ENCODE assay signal across 17 cellular contexts in genomic region chr11:72971211-72971610, GRCh38.
A peak's percentile ranks its signal among the peaks of the same experiment; 100 is the strongest.
DNase-seq lines count a peak whose midpoint lies in the region; ATAC-seq, FAIRE-seq and TF ChIP-seq lines count a peak whose summit lies in the region.
"Had no signal": no experiment of that assay in that cellular context is flagged by ENCODE, and none has a peak within 500 bp of the region (broad histone marks: within the 10 kb centered on the region; RNA-seq: fewer than 3 reads in every experiment).

No MANE protein-coding gene starts in this region.

- H3K4me3 ChIP-seq in GM12878 (no peak overlapping the region), esophagus muscularis mucosa (no peak overlapping the region), trophoblast cell (ENCODE audit: low read depth, low read length) (no peak overlapping the region)
- H3K4me3 ChIP-seq: SK-N-MC had no signal

- no peak overlapping the region for H3K9ac ChIP-seq in GM12878 (ENCODE audit: control insufficient read depth, insufficient read depth, low read length)
- H3K9ac ChIP-seq in trophoblast cell (ENCODE audit: low read length) = no peak overlapping the region

- H3K27me3 Mint-ChIP-seq in natural killer cell treated with Interleukin-12 subunit alpha and Interleukin-12 subunit beta and Interleukin-15 and Interleukin-18, amount 100 ng/mL, for 72 hours = no peaks in the 10 kb centered on the region
- H3K27me3 Mint-ChIP-seq in natural killer cell (ENCODE audit: low read depth in 2 of 2) (no peaks in the 10 kb centered on the region), nephron progenitor cell (ENCODE audit: low read depth, poor library complexity) (no peaks in the 10 kb centered on the region)

- no peaks in the 10 kb centered on the region for H3K79me1 ChIP-seq in trophoblast cell (ENCODE audit: low read length)

- H2BK120ac ChIP-seq in trophoblast cell (ENCODE audit: insufficient read depth, low read length, poor library complexity) = no peak overlapping the region

- DNase-seq in natural killer cell treated with Interleukin-12 subunit alpha and Interleukin-12 subunit beta and Interleukin-15 and Interleukin-18, amount 100 ng/mL, for 72 hours (ENCODE audit: low spot score) = no peak
- no peak for DNase-seq in natural killer cell
- DNase-seq in GM12878 (ENCODE audit: low read depth, low spot score) = no peak
- DNase-seq in nephron progenitor cell = no peak
- DNase-seq in esophagus muscularis mucosa (ENCODE audit: extremely low spot score) = no peak
- DNase-seq in trophoblast cell = no peak
- DNase-seq: COR-L47, EL, NCI-H1436, NCI-H2029, NCI-H2171, Right ventricle myocardium superior had no signal

- no peak overlapping the region for H2AK5ac ChIP-seq in trophoblast cell (ENCODE audit: low read length)

- no peak overlapping the region for H3K4ac ChIP-seq in trophoblast cell (ENCODE audit: low read depth, low read length)

- H3K4me1 ChIP-seq in GM12878 (ENCODE audit: control insufficient read depth, insufficient read depth, low read length) (peaks cover 33% of the 10 kb centered on the region), esophagus muscularis mucosa (peaks cover 0 to 15% (median 0%) of the 10 kb centered on the region in 4 donors), trophoblast cell (ENCODE audit: control insufficient read depth in 1 of 2, insufficient read depth in 2 of 2, low read length in 2 of 2) (no peaks in the 10 kb centered on the region)

- H2AFZ ChIP-seq in GM12878 (ENCODE audit: control insufficient read depth, low read depth, low read length) (no peak overlapping the region), trophoblast cell (ENCODE audit: insufficient read depth, low read length, poor library complexity) (no peak overlapping the region)

- H2BK5ac ChIP-seq in trophoblast cell (ENCODE audit: low read depth, low read length, poor library complexity) = no peak overlapping the region

- no peak overlapping the region for H4K91ac ChIP-seq in trophoblast cell (ENCODE audit: low read depth, low read length)

- H3K27me3 ChIP-seq in GM12878 (replicated peaks in 1 of 2; ENCODE audit: control insufficient read depth in 2 of 2, insufficient read depth in 2 of 2, low read length in 1 of 2) = no peaks in the 10 kb centered on the region
- H3K27me3 ChIP-seq in esophagus muscularis mucosa = no peaks in the 10 kb centered on the region
- H3K27me3 ChIP-seq in trophoblast cell (ENCODE audit: insufficient read depth, low read length) = no peaks in the 10 kb centered on the region

- peak overlapping the region; percentile 92 to 95 for H3K27ac Mint-ChIP-seq in natural killer cell treated with Interleukin-12 subunit alpha and Interleukin-12 subunit beta and Interleukin-15 and Interleukin-18, amount 100 ng/mL, for 72 hours
- no peak overlapping the region for H3K27ac Mint-ChIP-seq in natural killer cell
- peak overlapping the region; percentile 3 for H3K27ac Mint-ChIP-seq in nephron progenitor cell

- CTCF ChIA-PET in GM12878 (lab: Yijun Ruan, JAX) = interaction anchor here (1.4 to 2.4 kb wide), 2 partner anchors 10 to 77 kb away, joined by 4 to 12 read pairs; no protein-coding TSS in a partner anchor

- H3K23ac ChIP-seq in trophoblast cell (ENCODE audit: low read length) = no peak overlapping the region

- H3K9me3 ChIP-seq in GM12878 (replicated peaks; ENCODE audit: control insufficient read depth, insufficient read depth, low read length) (peaks cover 9% of the 10 kb centered on the region), esophagus muscularis mucosa (no peaks in the 10 kb centered on the region), trophoblast cell (ENCODE audit: insufficient read depth, low read depth, low read length) (no peaks in the 10 kb centered on the region)

- TF ChIP-seq CTCF in natural killer cell (IDR thresholded peaks at IDR 0.05) = no peak
- TF ChIP-seq CTCF in GM12878 (IDR thresholded peaks at IDR 0.05 in 2 of 3, conservative IDR thresholded peaks at IDR 0.05 in 1 of 3; ENCODE audit: control insufficient read depth in 2 of 3, extremely low read depth in 1 of 3, insufficient read depth in 1 of 3, low read depth in 3 of 3, low read length in 3 of 3) = no peak
- no peak for TF ChIP-seq CTCF in nephron progenitor cell (IDR thresholded peaks at IDR 0.05)
- no peak for TF ChIP-seq CTCF in esophagus muscularis mucosa (IDR thresholded peaks at IDR 0.05)

- peaks cover 73 to 83% of the 10 kb centered on the region in 2 donors for H3K4me1 Mint-ChIP-seq in natural killer cell treated with Interleukin-12 subunit alpha and Interleukin-12 subunit beta and Interleukin-15 and Interleukin-18, amount 100 ng/mL, for 72 hours (ENCODE audit: low read depth in 2 of 2)
- H3K4me1 Mint-ChIP-seq in natural killer cell (peaks cover 26 to 40% of the 10 kb centered on the region in 2 donors), nephron progenitor cell (peaks cover 5% of the 10 kb centered on the region)

- peaks cover 22% of the 10 kb centered on the region for H3K79me2 ChIP-seq in GM12878 (ENCODE audit: control insufficient read depth, insufficient read depth, low read length)
- H3K79me2 ChIP-seq in trophoblast cell (ENCODE audit: control insufficient read depth, insufficient read depth, low read length, poor library complexity) = no peaks in the 10 kb centered on the region

- SMC1A ChIA-PET in GM12878 (lab: Charles Lee; ENCODE audit: uncharacterized antibody, unreplicated experiment) = interaction anchor here (1.0 to 3.4 kb wide), 4 partner anchors 10 to 116 kb away, joined by 3 to 24 read pairs (median 4); no protein-coding TSS in a partner anchor

- H3K14ac ChIP-seq in trophoblast cell (ENCODE audit: low read length) = no peak overlapping the region

- H3K36me3 ChIP-seq in GM12878 (ENCODE audit: control insufficient read depth in 2 of 2, insufficient read depth in 2 of 2, low read length in 1 of 2) = peaks cover 2 to 12% of the 10 kb centered on the region in 2 experiments; a peak in 3 of 4 replicates
- peaks cover 0 to 7% (median 0%) of the 10 kb centered on the region in 4 donors for H3K36me3 ChIP-seq in esophagus muscularis mucosa
- H3K36me3 ChIP-seq in trophoblast cell (ENCODE audit: control insufficient read depth in 1 of 2, insufficient read depth in 2 of 2, low read length in 2 of 2) = peaks cover 0 to under 1% of the 10 kb centered on the region in 2 experiments

- H3K36me3 Mint-ChIP-seq in natural killer cell treated with Interleukin-12 subunit alpha and Interleukin-12 subunit beta and Interleukin-15 and Interleukin-18, amount 100 ng/mL, for 72 hours = peaks cover 31% of the 10 kb centered on the region
- no peaks in the 10 kb centered on the region for H3K36me3 Mint-ChIP-seq in natural killer cell
- H3K36me3 Mint-ChIP-seq in nephron progenitor cell (ENCODE audit: low read depth) = peaks cover 48% of the 10 kb centered on the region

- H3K4me2 ChIP-seq in GM12878 (ENCODE audit: control insufficient read depth, insufficient read depth) = peak overlapping the region; percentile 68; the same call in 1 of the 2 replicates
- H3K4me2 ChIP-seq in trophoblast cell (ENCODE audit: low read length) = no peak overlapping the region

- ATAC-seq in natural killer cell treated with Interleukin-12 subunit alpha and Interleukin-12 subunit beta and Interleukin-15 and Interleukin-18, amount 100 ng/mL, for 72 hours = no peak
- no peak for ATAC-seq in natural killer cell
- no peak for ATAC-seq in GM12878
- ATAC-seq in HG02981 (IDR thresholded peaks at IDR 0.05; ENCODE audit: unreplicated experiment) = no peak
- ATAC-seq in HG03108 (IDR thresholded peaks at IDR 0.05; ENCODE audit: unreplicated experiment) = no peak

- no TSS peak for BruUV-seq in GM12878 (replicated peaks; lab: Mats Ljungman, UMichigan)

- no peak for FAIRE-seq in GM12878 (lab: Jason Lieb, UNC)
- FAIRE-seq: A204.1, RCC 7860 had no signal

- TF ChIP-seq EP300 in GM12878 (IDR thresholded peaks at IDR 0.05; ENCODE audit: borderline replicate concordance in 1 of 2, control insufficient read depth in 1 of 2, low read depth in 2 of 2, low read length in 2 of 2) = no peak
- no peak for TF ChIP-seq EP300 in esophagus muscularis mucosa (IDR thresholded peaks at IDR 0.05)

- peak overlapping the region; percentile 81 for H3K27ac ChIP-seq in GM12878 (ENCODE audit: control insufficient read depth, insufficient read depth)
- no peak overlapping the region for H3K27ac ChIP-seq in esophagus muscularis mucosa (replicated peaks in 1 of 4)
- no peak overlapping the region for H3K27ac ChIP-seq in trophoblast cell (ENCODE audit: low read depth, low read length)
- H3K27ac ChIP-seq: SK-N-MC had no signal

- H3K9me3 Mint-ChIP-seq in natural killer cell treated with Interleukin-12 subunit alpha and Interleukin-12 subunit beta and Interleukin-15 and Interleukin-18, amount 100 ng/mL, for 72 hours = peaks cover 2% of the 10 kb centered on the region
- H3K9me3 Mint-ChIP-seq in natural killer cell (no peaks in the 10 kb centered on the region), nephron progenitor cell (peaks cover 30% of the 10 kb centered on the region)

- RAD21 ChIA-PET in GM12878 (lab: Charles Lee; ENCODE audit: unreplicated experiment) = interaction anchor here (1.3 kb wide), 1 partner anchor 10 kb away, joined by 5 read pairs; no protein-coding TSS in a partner anchor

- no peak for TF ChIP-seq RAD21 in GM12878 (IDR thresholded peaks at IDR 0.05; ENCODE audit: insufficient read depth, low read depth, low read length)

- H4K12ac ChIP-seq in trophoblast cell (ENCODE audit: low read depth, low read length) = no peak overlapping the region

- TF ChIP-seq POLR2A in GM12878 (IDR thresholded peaks at IDR 0.05; ENCODE audit: low read depth, low read length) = no peak
- no peak for TF ChIP-seq POLR2A in esophagus muscularis mucosa (IDR thresholded peaks at IDR 0.05; ENCODE audit: low read depth)

- POLR2A ChIA-PET in GM12878 (lab: Charles Lee) = interaction anchor here (0.6 to 1.1 kb wide), 2 partner anchors 8 to 1008 kb away, joined by 3 read pairs; no protein-coding TSS in a partner anchor

- 96% methylated on average over 3 of the region's 3 CpGs for WGBS in GM12878 (ENCODE audit: insufficient coverage, insufficient replicate concordance, low lambda C conversion rate, missing lambda C conversion rate)
- WGBS in esophagus muscularis mucosa = 81% methylated on average over 3 of the region's 3 CpGs
- WGBS in trophoblast cell (ENCODE audit: extremely low coverage, insufficient coverage, insufficient read length) = no CpG with 5 or more reads among the region's 3 CpGs

- no peaks in the 10 kb centered on the region for H4K20me1 ChIP-seq in GM12878 (ENCODE audit: control insufficient read depth, insufficient read depth)

- no peak overlapping the region for H4K8ac ChIP-seq in trophoblast cell (ENCODE audit: low read depth, low read length)

- H3K18ac ChIP-seq in trophoblast cell (ENCODE audit: low read length) = no peak overlapping the region

- H3K4me3 Mint-ChIP-seq in natural killer cell treated with Interleukin-12 subunit alpha and Interleukin-12 subunit beta and Interleukin-15 and Interleukin-18, amount 100 ng/mL, for 72 hours = peak overlapping the region; percentile 83
- H3K4me3 Mint-ChIP-seq in natural killer cell (no peak overlapping the region), nephron progenitor cell (no peak overlapping the region)

- in situ Hi-C loops in GM12878 (cut with MboI) = no loop called here

- intact Hi-C loops in natural killer cell (cut with micrococcal nuclease) (no loop called here), GM12878 (cut with micrococcal nuclease; ENCODE audit: unreplicated experiment) (loop anchor here (5.0 kb wide), 2 partner anchors 101 to 181 kb away; no protein-coding TSS in a partner anchor), esophagus muscularis mucosa (cut with DNase I) (no loop called here)

- H2BK12ac ChIP-seq in trophoblast cell (ENCODE audit: low read length) = no peak overlapping the region

Comparison
In these comparisons a context has a peak if more than half of its experiments do, and no peak if none do; other contexts are left out.
1. H3K27ac Mint-ChIP-seq: peak in natural killer cell treated with Interleukin-12 subunit alpha and Interleukin-12 subunit beta and Interleukin-15 and Interleukin-18, amount 100 ng/mL, for 72 hours (2 of 2) and nephron progenitor cell (single experiment); none in natural killer cell (0 of 2).